ENCODE assay signal across 16 cellular contexts in genomic region chr16:48335961-48336360, GRCh38. TPM values are rescaled to one million over a fixed set of nuclear protein-coding genes. Genes with fewer than 3 reads are reported as not detected.
DNase-seq lines count a peak whose midpoint lies in the region; ATAC-seq and TF ChIP-seq lines count a peak whose summit lies in the region.
"Had no signal": no experiment of that assay in that cellular context is flagged by ENCODE, and none has a peak within 500 bp of the region (broad histone marks: within the 10 kb centered on the region; RNA-seq: fewer than 3 reads in every experiment).

No MANE protein-coding gene starts in this region.

- TF ChIP-seq CTCF in AG04450 (IDR thresholded peaks at IDR 0.05; ENCODE audit: low read depth, low read length) (no peak), cardiac fibroblast (IDR thresholded peaks at IDR 0.05; ENCODE audit: low read depth, low read length) (no peak)

- CTCF ChIA-PET in AG04450 (lab: Charles Lee), result interaction anchor here (0.6 to 1.2 kb wide), 4 partner anchors 67 to 295 kb away, joined by 3 to 4 read pairs (median 3); no protein-coding TSS in a partner anchor

- no peak for ATAC-seq in HG03457 (IDR thresholded peaks at IDR 0.05; ENCODE audit: unreplicated experiment)
- ATAC-seq: HCT116; stimulated activated naive B cell treated with anti-CD40 and anti-IgM and Interleukin-4, amounts not matched to agents 10 μg/mL and 1 μg/mL and 100 μg/mL, for 72 hours had no signal

- peak overlapping the region; percentile 97 for H3K27ac ChIP-seq in AG04450 (ENCODE audit: low read depth, low read length)
- peak overlapping the region; percentile 69 for H3K27ac ChIP-seq in HUES6 (ENCODE audit: low read depth, low read length)
- H3K27ac ChIP-seq: HL-60, SJCRH30 had no signal

- no peak overlapping the region for H3K4me3 ChIP-seq in AG04450 (ENCODE audit: low read depth, low read length)
- H3K4me3 ChIP-seq in HUES6 (ENCODE audit: low read depth, low read length), result no peak overlapping the region
- no peak overlapping the region for H3K4me3 ChIP-seq in cardiac fibroblast (replicated peaks in 1 of 2; ENCODE audit: low read depth in 2 of 2, low read length in 2 of 2)
- H3K4me3 ChIP-seq: SJCRH30 had no signal

- H3K4me1 ChIP-seq in HUES6 (ENCODE audit: control insufficient read depth, insufficient read depth, low read length), result peaks cover 14% of the 10 kb centered on the region

- POLR2A ChIA-PET in AG04450 (lab: Yijun Ruan, JAX), result interaction anchor here (0.8 kb wide), 1 partner anchor 30 kb away, joined by 5 read pairs; no protein-coding TSS in a partner anchor

- H3K9me3 ChIP-seq in AG04450 (ENCODE audit: control insufficient read depth, insufficient read depth, low read length) (no peaks in the 10 kb centered on the region), HUES6 (ENCODE audit: control insufficient read depth, insufficient read depth, low read depth, low read length) (no peaks in the 10 kb centered on the region)
- H3K9me3 ChIP-seq: SJCRH30 had no signal

- H3K27me3 ChIP-seq in AG04450 (ENCODE audit: control insufficient read depth, insufficient read depth, low read length) (no peaks in the 10 kb centered on the region), HUES6 (ENCODE audit: control insufficient read depth, insufficient read depth, low read length) (no peaks in the 10 kb centered on the region)
- H3K27me3 ChIP-seq: SJCRH30 had no signal

- peaks cover 21% of the 10 kb centered on the region for H3K36me3 ChIP-seq in HUES6 (ENCODE audit: control insufficient read depth, insufficient read depth, low read length)

- peak overlapping the region; percentile 57 for H3K9ac ChIP-seq in HUES6 (ENCODE audit: low read length)

- peak; percentile 81 for DNase-seq in AG04450 (ENCODE audit: low read depth, low spot score)
- peak; percentile 53 to 54 for DNase-seq in cardiac fibroblast (ENCODE audit: low read depth in 2 of 2)
- DNase-seq in kidney glomerular epithelial cell (lab: John Stamatoyannopoulos, UW), result peak; percentile 35
- DNase-seq in ureter (ENCODE audit: low spot score), result no peak
- DNase-seq in stimulated activated CD4-positive, alpha-beta T cell treated with anti-CD3 and anti-CD28 coated beads, Interleukin-2, amount 100 ng/mL, for 48 hours, result no peak
- DNase-seq in Ammon's horn (ENCODE audit: low spot score), result no peak
- DNase-seq: activated CD4-positive, alpha-beta T cell treated with anti-CD3 and anti-CD28 coated beads, Interleukin-2, amount 10 ng/mL, durations not matched to agents 24 days and 14 days; activated naive CD8-positive, alpha-beta T cell treated with anti-CD3 and anti-CD28 coated beads for 36 hours; cerebellar nuclear complex; glutamatergic neuron; SJCRH30; stimulated activated naive B cell treated with anti-CD40 and anti-IgM and Interleukin-4, amounts not matched to agents 10 μg/mL and 1 μg/mL and 100 μg/mL, for 72 hours had no signal

RNA-seq across cellular contexts. Expression of gene SIAH1, which starts 49.3 kb away (rescaled TPM):
- 19.9 and 21.6 TPM in 2 replicates for polyA plus RNA-seq in AG04450 (2011; rRNA removed)
- polyA minus RNA-seq in AG04450 (2011; rRNA and poly(A)+ RNA removed), result 21.8 and 27.1 TPM in 2 replicates
- total RNA-seq in ureter, result 29.7 TPM

Comparison
In these comparisons a context has a peak if more than half of its experiments do, and no peak if none do; other contexts are left out.
1. DNase-seq: peak in AG04450 (single experiment), cardiac fibroblast (2 of 2) and kidney glomerular epithelial cell (single experiment); none in ureter (single experiment), stimulated activated CD4-positive, alpha-beta T cell treated with anti-CD3 and anti-CD28 coated beads, Interleukin-2, amount 100 ng/mL, for 48 hours (0 of 2) and Ammon's horn (single experiment).